In the genomic region with DNA sequence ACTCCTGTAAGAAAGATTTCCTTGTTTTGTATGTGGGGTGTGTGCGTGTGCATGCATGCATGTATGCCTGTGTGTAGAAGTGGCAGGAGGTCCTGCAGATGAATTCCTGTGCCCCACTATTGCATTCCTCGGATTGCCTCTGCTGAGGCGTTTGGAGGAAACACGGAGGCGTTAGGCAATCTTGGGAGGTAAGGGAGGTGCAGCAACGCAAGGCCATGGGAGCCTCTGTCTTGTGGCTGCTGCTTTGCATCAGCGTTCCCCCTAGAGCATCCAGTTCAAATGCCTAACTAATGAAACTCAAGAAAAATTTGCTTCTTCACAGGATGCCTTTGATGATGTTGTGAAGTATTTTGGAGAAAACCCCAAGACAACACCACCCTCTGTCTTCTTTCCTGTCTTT, we compare ENCODE assay signal across 30 cellular contexts.
"Had no signal": no experiment of that assay in that cellular context is flagged by ENCODE, and none has a peak within 500 bp of the region (broad histone marks: within the 10 kb centered on the region; RNA-seq: fewer than 3 reads in every experiment).

No MANE protein-coding gene starts in this region.

- H3K4me3 Mint-ChIP-seq: naive thymus-derived CD8-positive, alpha-beta T cell; natural killer cell treated with Interleukin-12 subunit alpha and Interleukin-12 subunit beta and Interleukin-15 and Interleukin-18, amount 100 ng/mL, for 72 hours; nephron progenitor cell; neural crest cell; stimulated activated effector memory CD8-positive, alpha-beta T cell treated with anti-CD3 and anti-CD28 coated beads, Interleukin-12 subunit alpha, Interleukin-12 subunit beta, amount 100 ng/mL, for 72 hours; stimulated activated naive CD8-positive, alpha-beta T cell treated with anti-CD3 and anti-CD28 coated beads, Interleukin-15, amount 100 ng/mL, for 72 hours had no signal

- H3K36me3 Mint-ChIP-seq: naive thymus-derived CD8-positive, alpha-beta T cell; natural killer cell treated with Interleukin-12 subunit alpha and Interleukin-12 subunit beta and Interleukin-15 and Interleukin-18, amount 100 ng/mL, for 72 hours; stimulated activated effector memory CD8-positive, alpha-beta T cell treated with anti-CD3 and anti-CD28 coated beads, Interleukin-12 subunit alpha, Interleukin-12 subunit beta, amount 100 ng/mL, for 72 hours had no signal

- H3K27me3 Mint-ChIP-seq: naive thymus-derived CD8-positive, alpha-beta T cell; progenitor cell of endocrine pancreas; stimulated activated naive CD8-positive, alpha-beta T cell treated with anti-CD3 and anti-CD28 coated beads, Interleukin-15, amount 100 ng/mL, for 72 hours had no signal

- H3K36me3 ChIP-seq: ovary had no signal

- H3K9ac ChIP-seq: parathyroid adenoma had no signal

- H3K27me3 ChIP-seq: ovary, right lobe of liver, sigmoid colon, suprapubic skin, thyroid gland, tibial nerve, upper lobe of left lung, vagina had no signal

- H3K4me1 Mint-ChIP-seq: nephron progenitor cell; stimulated activated effector memory CD8-positive, alpha-beta T cell treated with anti-CD3 and anti-CD28 coated beads, Interleukin-12 subunit alpha, Interleukin-12 subunit beta, amount 100 ng/mL, for 72 hours; stimulated activated naive CD8-positive, alpha-beta T cell treated with anti-CD3 and anti-CD28 coated beads, Interleukin-15, amount 100 ng/mL, for 72 hours had no signal

- H3K27ac Mint-ChIP-seq: natural killer cell treated with Interleukin-12 subunit alpha and Interleukin-12 subunit beta and Interleukin-15 and Interleukin-18, amount 100 ng/mL, for 72 hours; nephron progenitor cell; stimulated activated effector memory CD8-positive, alpha-beta T cell treated with anti-CD3 and anti-CD28 coated beads, Interleukin-12 subunit alpha, Interleukin-12 subunit beta, amount 100 ng/mL, for 72 hours had no signal

- H3K9me3 Mint-ChIP-seq: naive thymus-derived CD8-positive, alpha-beta T cell; natural killer cell treated with Interleukin-12 subunit alpha and Interleukin-12 subunit beta and Interleukin-15 and Interleukin-18, amount 100 ng/mL, for 72 hours; nephron progenitor cell; neural crest cell; stimulated activated effector memory CD8-positive, alpha-beta T cell treated with anti-CD3 and anti-CD28 coated beads, Interleukin-12 subunit alpha, Interleukin-12 subunit beta, amount 100 ng/mL, for 72 hours; stimulated activated naive CD8-positive, alpha-beta T cell treated with anti-CD3 and anti-CD28 coated beads, Interleukin-15, amount 100 ng/mL, for 72 hours had no signal

- DNase-seq: naive thymus-derived CD8-positive, alpha-beta T cell; nephron progenitor cell; occipital lobe; ovary; posterior cingulate gyrus; psoas muscle; right cardiac atrium; right lobe of liver; sigmoid colon; small intestine; stimulated activated CD4-positive, alpha-beta T cell treated with anti-CD3 and anti-CD28 coated beads, Interleukin-15, amount 100 ng/mL, for 24 hours; stimulated activated CD4-positive, alpha-beta T cell treated with anti-CD3 and anti-CD28 coated beads, Interleukin-2, amount 100 ng/mL, for 24 hours; stimulated activated CD4-positive, alpha-beta T cell treated with anti-CD3 and anti-CD28 coated beads, Interleukin-2, amount 100 ng/mL, for 48 hours; stimulated activated CD4-positive, alpha-beta T cell treated with anti-CD3 and anti-CD28 coated beads, Interleukin-4, amount 100 ng/mL, for 24 hours; stimulated activated naive CD4-positive, alpha-beta T cell; stimulated activated naive CD8-positive, alpha-beta T cell treated with anti-CD3 and anti-CD28 coated beads, Interleukin-15, amount 100 ng/mL, for 72 hours; stimulated activated naive CD8-positive, alpha-beta T cell treated with anti-CD3 and anti-CD28 coated beads, Interleukin-15, Interleukin-2, amounts not matched to agents 100 U/mL and 50 U/mL, for 24 hours; substantia nigra; thyroid gland; trophoblast cell; upper lobe of left lung had no signal

- H3K4me1 ChIP-seq: parathyroid adenoma, right lobe of liver, sigmoid colon, suprapubic skin, thyroid gland, vagina had no signal

- H3K9me3 ChIP-seq: ovary, psoas muscle, right lobe of liver, sigmoid colon, suprapubic skin, thoracic aorta, thyroid gland, tibial nerve, upper lobe of left lung, vagina had no signal

- H3K27ac ChIP-seq: ovary, parathyroid adenoma, psoas muscle, right lobe of liver, sigmoid colon, suprapubic skin, thoracic aorta, thyroid gland, upper lobe of left lung, vagina had no signal

- H2AFZ ChIP-seq: parathyroid adenoma had no signal

- H3K4me3 ChIP-seq: ovary, psoas muscle, right lobe of liver, sigmoid colon, suprapubic skin, thoracic aorta, thyroid gland, tibial nerve, upper lobe of left lung, vagina had no signal
